In the genomic region with DNA sequence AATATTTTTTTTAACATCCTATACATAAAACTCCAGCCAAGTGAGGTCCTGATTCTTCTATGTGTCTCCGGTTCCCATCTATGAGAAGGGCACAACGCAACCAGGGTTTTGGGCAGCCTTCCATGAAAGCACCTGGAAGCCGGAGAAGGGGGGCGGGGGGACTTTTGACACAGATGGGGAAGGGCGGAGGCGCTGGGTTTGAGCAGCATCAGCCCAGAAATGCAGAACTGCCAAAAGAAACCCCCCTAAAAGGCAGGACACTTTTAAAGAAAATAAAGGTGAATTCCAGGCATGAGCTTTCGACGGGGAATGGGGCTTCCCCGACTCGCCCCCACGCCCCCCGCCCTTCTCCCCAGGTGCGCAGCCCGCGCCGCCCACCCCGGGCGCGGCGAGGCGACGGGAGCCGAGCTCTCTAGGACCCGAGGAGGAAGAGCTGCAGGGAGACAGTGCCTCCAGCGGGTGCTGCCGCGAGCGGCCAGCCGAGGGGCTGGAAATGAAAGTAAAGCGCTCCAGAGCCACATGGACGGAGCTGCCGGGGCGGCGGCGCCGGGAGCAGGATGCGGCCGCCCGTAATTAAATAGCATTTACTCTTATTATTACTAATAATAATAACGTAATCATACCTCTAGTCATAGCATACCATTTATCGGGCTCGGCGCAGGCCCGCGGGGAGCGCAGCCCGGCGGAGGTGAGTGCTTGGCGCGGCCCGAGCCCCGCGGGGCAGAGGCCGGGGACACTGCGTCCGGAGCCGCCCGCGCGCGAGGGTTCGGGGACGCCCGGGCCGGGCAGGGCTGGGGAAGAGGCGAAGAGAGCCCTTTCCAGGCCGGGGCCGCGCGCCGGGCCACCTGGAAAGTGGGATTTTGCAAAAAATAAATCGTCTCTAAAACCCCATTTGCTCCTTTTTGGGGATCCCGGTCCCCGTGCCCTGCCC, we compare ENCODE assay signal across 8 cellular contexts. TPM values are rescaled to one million over a fixed set of nuclear protein-coding genes. Genes with fewer than 3 reads are reported as not detected.
DNase-seq lines count a peak whose midpoint lies in the region; TF ChIP-seq lines count a peak whose summit lies in the region.

A gene with protein sequence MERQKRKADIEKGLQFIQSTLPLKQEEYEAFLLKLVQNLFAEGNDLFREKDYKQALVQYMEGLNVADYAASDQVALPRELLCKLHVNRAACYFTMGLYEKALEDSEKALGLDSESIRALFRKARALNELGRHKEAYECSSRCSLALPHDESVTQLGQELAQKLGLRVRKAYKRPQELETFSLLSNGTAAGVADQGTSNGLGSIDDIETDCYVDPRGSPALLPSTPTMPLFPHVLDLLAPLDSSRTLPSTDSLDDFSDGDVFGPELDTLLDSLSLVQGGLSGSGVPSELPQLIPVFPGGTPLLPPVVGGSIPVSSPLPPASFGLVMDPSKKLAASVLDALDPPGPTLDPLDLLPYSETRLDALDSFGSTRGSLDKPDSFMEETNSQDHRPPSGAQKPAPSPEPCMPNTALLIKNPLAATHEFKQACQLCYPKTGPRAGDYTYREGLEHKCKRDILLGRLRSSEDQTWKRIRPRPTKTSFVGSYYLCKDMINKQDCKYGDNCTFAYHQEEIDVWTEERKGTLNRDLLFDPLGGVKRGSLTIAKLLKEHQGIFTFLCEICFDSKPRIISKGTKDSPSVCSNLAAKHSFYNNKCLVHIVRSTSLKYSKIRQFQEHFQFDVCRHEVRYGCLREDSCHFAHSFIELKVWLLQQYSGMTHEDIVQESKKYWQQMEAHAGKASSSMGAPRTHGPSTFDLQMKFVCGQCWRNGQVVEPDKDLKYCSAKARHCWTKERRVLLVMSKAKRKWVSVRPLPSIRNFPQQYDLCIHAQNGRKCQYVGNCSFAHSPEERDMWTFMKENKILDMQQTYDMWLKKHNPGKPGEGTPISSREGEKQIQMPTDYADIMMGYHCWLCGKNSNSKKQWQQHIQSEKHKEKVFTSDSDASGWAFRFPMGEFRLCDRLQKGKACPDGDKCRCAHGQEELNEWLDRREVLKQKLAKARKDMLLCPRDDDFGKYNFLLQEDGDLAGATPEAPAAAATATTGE (plus strand): TSS at position 441 of the 931 bp plus-strand sequence. CDS start 19,136 bp downstream, outside the sequence.

- no CpG with 5 or more reads among the region's 74 CpGs for WGBS in neuronal stem cell (ENCODE audit: extremely low coverage in 2 of 2, insufficient read length in 2 of 2, insufficient replicate concordance in 1 of 2), 2 donors

- H3K9me3 ChIP-seq in SJCRH30 (replicated peaks): no peaks in the 10 kb centered on the region
- no peaks in the 10 kb centered on the region for H3K9me3 ChIP-seq in neuronal stem cell (replicated peaks in 1 of 2; ENCODE audit: control insufficient read depth in 2 of 2, insufficient read depth in 1 of 2, low read depth in 1 of 2, low read length in 2 of 2)

- H3K4me2 ChIP-seq in neuronal stem cell (ENCODE audit: insufficient read depth, low read length, poor library complexity, severe bottlenecking): peak within 1 kb of the TSS; percentile 75

- H3K4me1 ChIP-seq in SJCRH30 (no peaks in the 10 kb centered on the region), neuronal stem cell (ENCODE audit: control insufficient read depth in 2 of 2, insufficient read depth in 1 of 2, low read depth in 1 of 2, low read length in 2 of 2) (peaks cover 6 to 9% of the 10 kb centered on the region in 2 donors)

- peak within 1 kb of the TSS; percentile 93 for H3K18ac ChIP-seq in neuronal stem cell (ENCODE audit: low read length)

- no peak within 1 kb of the TSS for H4K91ac ChIP-seq in neuronal stem cell (ENCODE audit: low read depth, low read length, poor library complexity)

- peak within 1 kb of the TSS; percentile 57 for H3K4ac ChIP-seq in neuronal stem cell (ENCODE audit: low read length)

- H2BK15ac ChIP-seq in neuronal stem cell (ENCODE audit: low read length): peak within 1 kb of the TSS; percentile 34

- peak within 1 kb of the TSS; percentile 31 for H3K14ac ChIP-seq in neuronal stem cell (ENCODE audit: low read length)

- DNase-seq in ELR (ENCODE audit: low read depth) (peak; percentile 88), H4 (ENCODE audit: low spot score) (peak; percentile 66), LNCaP clone FGC (ENCODE audit: low read depth) (peak; percentile 46), SJCRH30 (peak; percentile 81 to 82), foreskin melanocyte (peak; percentile 60), neuronal stem cell (ENCODE audit: low spot score) (peak; percentile 65)
- peak; percentile 72 for DNase-seq in activated gamma-delta T cell treated with anti-CD3 and anti-CD28 coated beads, Interleukin-2, amount 50 U/mL, for 16 hours (ENCODE audit: low read depth)

- peak within 1 kb of the TSS; percentile 58; the same call in 1 of the 2 replicates for H3K27ac ChIP-seq in SJCRH30
- H3K27ac ChIP-seq in neuronal stem cell (replicated peaks; ENCODE audit: low read length): peak within 1 kb of the TSS; percentile 51

- peak within 1 kb of the TSS; percentile 98 for H2AFZ ChIP-seq in neuronal stem cell (ENCODE audit: low read length)

- H3K36me3 ChIP-seq in SJCRH30: 0 out of 2 replicates have a peak, but pooled peaks cover 2% of the 10 kb centered on the region
- peaks cover 2 to 12% of the 10 kb centered on the region in 2 donors for H3K36me3 ChIP-seq in neuronal stem cell (replicated peaks in 1 of 2; ENCODE audit: control insufficient read depth in 2 of 2, insufficient read depth in 2 of 2, low read length in 2 of 2)

- H4K8ac ChIP-seq in neuronal stem cell (ENCODE audit: low read depth, low read length): no peak within 1 kb of the TSS

- TF ChIP-seq CTCF in LNCaP clone FGC (IDR thresholded peaks at IDR 0.05; ENCODE audit: control insufficient read depth, extremely low read depth, insufficient read depth) (peak; percentile 53), subcutaneous adipose tissue (IDR thresholded peaks at IDR 0.05; ENCODE audit: low read depth) (no peak)

- no peak within 1 kb of the TSS for H2BK120ac ChIP-seq in neuronal stem cell (ENCODE audit: low read depth, low read length)

- H3K4me3 ChIP-seq in LNCaP clone FGC (ENCODE audit: low read depth, low read length): peak within 1 kb of the TSS; percentile 91
- peak within 1 kb of the TSS; percentile 85 for H3K4me3 ChIP-seq in SJCRH30
- peak within 1 kb of the TSS; percentile 69 to 93 for H3K4me3 ChIP-seq in neuronal stem cell (ENCODE audit: low read length in 2 of 2)

- H2BK12ac ChIP-seq in neuronal stem cell (ENCODE audit: low read length): no peak within 1 kb of the TSS

- peak within 1 kb of the TSS; percentile 63 for H3K23ac ChIP-seq in neuronal stem cell (ENCODE audit: low read depth, low read length, poor library complexity)

- H3K9ac ChIP-seq in neuronal stem cell (ENCODE audit: low read depth, low read length, poor library complexity): peak within 1 kb of the TSS; percentile 90

- peak within 1 kb of the TSS; percentile 83 for H2BK5ac ChIP-seq in neuronal stem cell (ENCODE audit: low read length)

- H3K27me3 ChIP-seq in SJCRH30 (no peaks in the 10 kb centered on the region), neuronal stem cell (ENCODE audit: control insufficient read depth in 3 of 3, insufficient read depth in 3 of 3, low read depth in 1 of 3, low read length in 3 of 3) (no peaks in the 10 kb centered on the region)

- peaks cover 8% of the 10 kb centered on the region for H3K79me1 ChIP-seq in neuronal stem cell (ENCODE audit: low read depth, low read length)

- H2AK5ac ChIP-seq in neuronal stem cell (ENCODE audit: low read depth, low read length): peak within 1 kb of the TSS; percentile 74

RNA-seq across cellular contexts. Expression of the gene that starts here (rescaled TPM):
- 17.8 and 17.9 TPM in 2 replicates for total RNA-seq in H4 (2014; rRNA removed; shearing (Covaris generic))
- 26.9 and 27.7 TPM in 2 replicates for total RNA-seq in SJCRH30 (2014; rRNA removed; shearing (Covaris generic))
- 38.6 TPM for polyA plus RNA-seq in neuronal stem cell (2013, experiment 1 of 2)
- 38.4 TPM for polyA plus RNA-seq in neuronal stem cell (2013, experiment 2 of 2)
- total RNA-seq in subcutaneous adipose tissue: 10 to 100 TPM; 14.4 to 52.6 (median 21.1) TPM

Comparison
In these comparisons a context has a peak if more than half of its experiments do, and no peak if none do; other contexts are left out.
1. Peak in every context shown above with its lines: DNase-seq, H3K4me3 ChIP-seq and H3K27ac ChIP-seq.